8 cellular contexts compared by ENCODE assay signal in genomic region chr2:190637331-190637734, GRCh38. TPM values are rescaled to one million over a fixed set of nuclear protein-coding genes. Genes with fewer than 3 reads are reported as not detected.
DNase-seq lines count a peak whose midpoint lies in the region; ATAC-seq and TF ChIP-seq lines count a peak whose summit lies in the region.

No MANE protein-coding gene starts in this region.

- H3K4me1 Mint-ChIP-seq in neural progenitor cell: peaks cover 22% of the 10 kb centered on the region

- no peak overlapping the region for H3K27ac ChIP-seq in neural progenitor cell

- no peaks in the 10 kb centered on the region for H4K20me1 ChIP-seq in neural progenitor cell (ENCODE audit: low read depth)

- no peak overlapping the region for H3K4me3 Mint-ChIP-seq in neural progenitor cell

- DNase-seq in AG09309 (ENCODE audit: low read depth) (peak; percentile 71), NB4 (ENCODE audit: low read depth) (peak; percentile 25), neural progenitor cell (ENCODE audit: low spot score) (no peak), NCI-H748 treated with DMSO at 0.1 percent for 48 hours (lab: John Stamatoyannopoulos, UW) (no peak), NK-92 (lab: John Stamatoyannopoulos, UW; ENCODE audit: unreplicated experiment) (no peak)

- no peak for TF ChIP-seq POLR2A in NB4 (IDR thresholded peaks at IDR 0.05; ENCODE audit: extremely low read depth, insufficient read length)

- peak overlapping the region; percentile 11 for H3K27ac Mint-ChIP-seq in neural progenitor cell

- H3K4me1 ChIP-seq in neural progenitor cell: no peaks in the 10 kb centered on the region

- H3K4me3 ChIP-seq in AG09309 (ENCODE audit: control insufficient read depth, low read depth, low read length): no peak overlapping the region
- no peak overlapping the region for H3K4me3 ChIP-seq in NB4 (ENCODE audit: low read depth, low read length)
- H3K4me3 ChIP-seq in neural progenitor cell: no peak overlapping the region

- no peaks in the 10 kb centered on the region for H3K9me3 ChIP-seq in neural progenitor cell (ENCODE audit: low read depth)

- peak; percentile 87 for ATAC-seq in esophagus mucosa
- ATAC-seq in HG03045 (IDR thresholded peaks at IDR 0.05; ENCODE audit: unreplicated experiment): no peak
- no peak for ATAC-seq in HG02885 (IDR thresholded peaks at IDR 0.05; ENCODE audit: poor library complexity, unreplicated experiment)

- no peaks in the 10 kb centered on the region for H3F3A ChIP-seq in neural progenitor cell (ENCODE audit: low read depth)

- H3K27me3 Mint-ChIP-seq in neural progenitor cell (ENCODE audit: insufficient read depth, low read depth): no peaks in the 10 kb centered on the region

- no peaks in the 10 kb centered on the region for H3K36me3 Mint-ChIP-seq in neural progenitor cell

- no peak for TF ChIP-seq CTCF in AG09309 (IDR thresholded peaks at IDR 0.05; ENCODE audit: control insufficient read depth, insufficient read depth, low read depth, low read length, missing control alignments)
- no peak for TF ChIP-seq CTCF in NB4 (IDR thresholded peaks at IDR 0.05; ENCODE audit: low read depth, low read length)
- no peak for TF ChIP-seq CTCF in neural progenitor cell (IDR thresholded peaks at IDR 0.05)

- H3K79me2 ChIP-seq in neural progenitor cell (ENCODE audit: low read depth): no peaks in the 10 kb centered on the region

- H3K4me2 ChIP-seq in neural progenitor cell: no peak overlapping the region

- no peaks in the 10 kb centered on the region for H3K27me3 ChIP-seq in neural progenitor cell

- H3K36me3 ChIP-seq in neural progenitor cell: no peaks in the 10 kb centered on the region

- peak overlapping the region; percentile 72 for H2AFZ ChIP-seq in neural progenitor cell (replicated peaks)

- H3K9ac ChIP-seq in neural progenitor cell: no peak overlapping the region

- no peaks in the 10 kb centered on the region for H3K9me3 Mint-ChIP-seq in neural progenitor cell

RNA-seq across cellular contexts. Expression of gene NAB1, which starts 11.6 kb away (rescaled TPM):
- 45.2 TPM for total RNA-seq in esophagus mucosa
- 47.6 and 71.5 TPM in 2 replicates for total RNA-seq in neural progenitor cell (ENCODE audit: low replicate concordance)

Comparison
In these comparisons a context has a peak if more than half of its experiments do, and no peak if none do; other contexts are left out.
1. DNase-seq: peak in AG09309 (single experiment) and NB4 (single experiment); none in neural progenitor cell (single experiment), NCI-H748 treated with DMSO at 0.1 percent for 48 hours (single experiment) and NK-92 (single experiment).